In genomic region chr17:72457712-72458111, GRCh38 we compare ENCODE assay signal across 1 cellular context.
TF ChIP-seq lines count a peak whose summit lies in the region.

No MANE protein-coding gene starts in this region.

TF ChIP-seq in HCT116, 20 proteins besides CTCF, POLR2A, EP300 and RAD21:
- TF ChIP-seq JUND (IDR thresholded peaks at IDR 0.05) (no peak), CEBPB (IDR thresholded peaks at IDR 0.05; ENCODE audit: low read depth) (no peak), SRF (IDR thresholded peaks at IDR 0.05; ENCODE audit: low read depth) (no peak), ATF3 (IDR thresholded peaks at IDR 0.05) (no peak), EZH2phosphoT487 (IDR thresholded peaks at IDR 0.05; ENCODE audit: borderline replicate concordance) (no peak), YY1 (IDR thresholded peaks at IDR 0.05; ENCODE audit: extremely low read depth, insufficient replicate concordance, low read depth, low read length) (no peak), ZBTB33 (IDR thresholded peaks at IDR 0.05; ENCODE audit: extremely low read depth, insufficient replicate concordance, low read length) (no peak), SP1 (IDR thresholded peaks at IDR 0.05; ENCODE audit: low read depth) (no peak), ZNF274 (IDR thresholded peaks at IDR 0.05; ENCODE audit: low read depth, low read length) (no peak), TCF7L2 (IDR thresholded peaks at IDR 0.05; ENCODE audit: borderline replicate concordance, extremely low read depth, insufficient read depth, insufficient read length) (no peak), EGR1 (IDR thresholded peaks at IDR 0.05; ENCODE audit: low read depth) (no peak), ELF1 (IDR thresholded peaks at IDR 0.05; ENCODE audit: borderline replicate concordance, low read depth) (no peak), REST (IDR thresholded peaks at IDR 0.05; ENCODE audit: low read depth) (no peak), POLR2AphosphoS5 (IDR thresholded peaks at IDR 0.05; ENCODE audit: low read depth, low read length) (no peak), EZH2 (IDR thresholded peaks at IDR 0.05) (no peak), SIN3A (IDR thresholded peaks at IDR 0.05; ENCODE audit: low read depth) (no peak)
TF ChIP-seq in HCT116: peak in this region for 0.
